Comparison of ENCODE assay signal across 1 cellular context in genomic region chr9:131421691-131422090, GRCh38.
TF ChIP-seq lines count a peak whose summit lies in the region.

No MANE protein-coding gene starts in this region.

TF ChIP-seq in liver, 16 proteins besides CTCF, POLR2A, EP300 and RAD21 (continued from another document):
- no peak for TF ChIP-seq ATF3 (IDR thresholded peaks at IDR 0.05)
- no peak for TF ChIP-seq FOXA2 (IDR thresholded peaks at IDR 0.05)
- TF ChIP-seq EGR1 (IDR thresholded peaks at IDR 0.05; ENCODE audit: low read depth in 2 of 2): no peak
- no peak for TF ChIP-seq RXRA (IDR thresholded peaks at IDR 0.05)
- no peak for TF ChIP-seq FOXA1 (IDR thresholded peaks at IDR 0.05)
- no peak for TF ChIP-seq TAF1 (conservative IDR thresholded peaks at IDR 0.05)
- TF ChIP-seq JUND (IDR thresholded peaks at IDR 0.05): no peak
- no peak for TF ChIP-seq ZBTB33 (IDR thresholded peaks at IDR 0.05)
